37 cellular contexts compared by ENCODE assay signal in genomic region chr1:117648015-117648414, GRCh38.
"Had no signal": no experiment of that assay in that cellular context is flagged by ENCODE, and none has a peak within 500 bp of the region (broad histone marks: within the 10 kb centered on the region; RNA-seq: fewer than 3 reads in every experiment).

No MANE protein-coding gene starts in this region.

- DNase-seq: activated CD4-positive, alpha-beta memory T cell treated with anti-CD3 and anti-CD28 coated beads, Interleukin-2, amount 10 ng/mL, durations not matched to agents 7 days and 5 days; activated CD4-positive, alpha-beta T cell treated with anti-CD3 and anti-CD28 coated beads for 1 hour; activated CD4-positive, alpha-beta T cell treated with anti-CD3 and anti-CD28 coated beads for 36 hours; activated CD4-positive, alpha-beta T cell treated with anti-CD3 and anti-CD28 coated beads for 48 hours; activated CD4-positive, alpha-beta T cell treated with anti-CD3 and anti-CD28 coated beads, Interleukin-2, amount 10 ng/mL, durations not matched to agents 7 days and 5 days; activated CD4-positive, alpha-beta T cell treated with anti-CD3 and anti-CD28 coated beads, Interleukin-2, amount 50 U/mL, for 48 hours; activated CD4-positive, CD25-positive, alpha-beta regulatory T cell; activated CD8-positive, alpha-beta memory T cell treated with anti-CD3 and anti-CD28 coated beads for 24 hours; activated CD8-positive, alpha-beta memory T cell treated with anti-CD3 and anti-CD28 coated beads, Interleukin-2, amount 10 ng/mL, durations not matched to agents 7 days and 5 days; activated CD8-positive, alpha-beta memory T cell treated with anti-CD3 and anti-CD28 coated beads, Interleukin-2, amount 50 U/mL, for 48 hours; activated CD8-positive, alpha-beta T cell treated with anti-CD3 and anti-CD28 coated beads, Interleukin-2, amount 10 ng/mL, durations not matched to agents 7 days and 5 days; activated effector memory CD4-positive, alpha-beta T cell treated with Interleukin-2 at 50 U/mL for 16 hours; activated gamma-delta T cell; activated naive CD4-positive, alpha-beta T cell treated with anti-CD3 and anti-CD28 coated beads, Interleukin-2, amount 10 ng/mL, durations not matched to agents 7 days and 5 days; activated naive CD4-positive, alpha-beta T cell treated with Interleukin-2 at 50 U/mL for 16 hours; activated naive CD8-positive, alpha-beta T cell treated with anti-CD3 and anti-CD28 coated beads, Interleukin-2, amount 10 ng/mL, durations not matched to agents 7 days and 5 days; activated naive CD8-positive, alpha-beta T cell treated with anti-CD3 and anti-CD28 coated beads, Interleukin-2, amount 50 U/mL, for 24 hours; activated T-cell treated with anti-CD3 and anti-CD28 coated beads, Interleukin-2, amount 50 U/mL, for 48 hours; amygdala; anterior cingulate cortex; caudate nucleus; cerebellar nuclear complex; T-cell; T-helper 2 cell; T-helper 9 cell; WERI-Rb-1 had no signal

- H3K4me1 Mint-ChIP-seq: brain had no signal

- FAIRE-seq: bronchial epithelial cell, TTC549 had no signal

- H3K4me3 Mint-ChIP-seq: activated CD4-positive, alpha-beta memory T cell treated with anti-CD3 and anti-CD28 coated beads, Interleukin-2, amount 10 ng/mL, durations not matched to agents 7 days and 5 days; activated CD4-positive, alpha-beta T cell treated with anti-CD3 and anti-CD28 coated beads for 36 hours; activated CD4-positive, alpha-beta T cell treated with anti-CD3 and anti-CD28 coated beads, Interleukin-2, amount 10 ng/mL, durations not matched to agents 7 days and 5 days; activated CD8-positive, alpha-beta memory T cell treated with anti-CD3 and anti-CD28 coated beads, Interleukin-2, amount 10 ng/mL, durations not matched to agents 7 days and 5 days; activated CD8-positive, alpha-beta T cell treated with anti-CD3 and anti-CD28 coated beads, Interleukin-2, amount 10 ng/mL, durations not matched to agents 7 days and 5 days; activated naive CD4-positive, alpha-beta T cell treated with anti-CD3 and anti-CD28 coated beads, Interleukin-2, amount 10 ng/mL, durations not matched to agents 7 days and 5 days; activated naive CD4-positive, alpha-beta T cell treated with anti-CD3 and anti-CD28 coated beads, Interleukin-2, amount 50 U/mL, for 24 hours; activated naive CD8-positive, alpha-beta T cell; activated naive CD8-positive, alpha-beta T cell treated with anti-CD3 and anti-CD28 coated beads, Interleukin-2, amount 10 ng/mL, durations not matched to agents 7 days and 5 days; activated naive CD8-positive, alpha-beta T cell treated with anti-CD3 and anti-CD28 coated beads, Interleukin-2, amount 50 U/mL, for 24 hours; activated T-cell treated with anti-CD3 and anti-CD28 coated beads, Interleukin-2, amount 50 U/mL, for 24 hours; brain; central memory CD8-positive, alpha-beta T cell; T-cell; T-helper 2 cell treated with Interferon-gamma antibody and Interleukin-4, amounts not matched to agents 5 μg/mL and 100 μg/mL, for 36 hours; WTC11 had no signal

- ATAC-seq: activated CD4-positive, alpha-beta T cell treated with anti-CD3 and anti-CD28 coated beads for 36 hours; activated CD4-positive, CD25-positive, alpha-beta regulatory T cell treated with anti-CD3 and anti-CD28 coated beads, Interleukin-2, amount 50 U/mL, for 24 hours; activated CD8-positive, alpha-beta memory T cell treated with anti-CD3 and anti-CD28 coated beads, Interleukin-2, amount 10 ng/mL, durations not matched to agents 7 days and 5 days; activated CD8-positive, alpha-beta T cell treated with anti-CD3 and anti-CD28 coated beads, Interleukin-2, amount 10 ng/mL, durations not matched to agents 7 days and 5 days; activated naive CD8-positive, alpha-beta T cell treated with anti-CD3 and anti-CD28 coated beads, Interleukin-2, amount 50 U/mL, for 24 hours; T-cell; WTC11 had no signal

- H3K27me3 Mint-ChIP-seq: brain; central memory CD8-positive, alpha-beta T cell had no signal

- H3K27ac Mint-ChIP-seq: activated CD4-positive, alpha-beta memory T cell treated with anti-CD3 and anti-CD28 coated beads, Interleukin-2, amount 10 ng/mL, durations not matched to agents 7 days and 5 days; activated CD4-positive, alpha-beta T cell treated with anti-CD3 and anti-CD28 coated beads for 36 hours; activated CD4-positive, alpha-beta T cell treated with anti-CD3 and anti-CD28 coated beads, Interleukin-2, amount 10 ng/mL, durations not matched to agents 7 days and 5 days; activated CD8-positive, alpha-beta memory T cell treated with anti-CD3 and anti-CD28 coated beads, Interleukin-2, amount 10 ng/mL, durations not matched to agents 7 days and 5 days; activated CD8-positive, alpha-beta T cell treated with anti-CD3 and anti-CD28 coated beads, Interleukin-2, amount 10 ng/mL, durations not matched to agents 7 days and 5 days; activated naive CD4-positive, alpha-beta T cell treated with anti-CD3 and anti-CD28 coated beads, Interleukin-2, amount 10 ng/mL, durations not matched to agents 7 days and 5 days; activated naive CD4-positive, alpha-beta T cell treated with anti-CD3 and anti-CD28 coated beads, Interleukin-2, amount 50 U/mL, for 24 hours; activated naive CD8-positive, alpha-beta T cell; activated naive CD8-positive, alpha-beta T cell treated with anti-CD3 and anti-CD28 coated beads, Interleukin-2, amount 10 ng/mL, durations not matched to agents 7 days and 5 days; activated naive CD8-positive, alpha-beta T cell treated with anti-CD3 and anti-CD28 coated beads, Interleukin-2, amount 50 U/mL, for 24 hours; activated T-cell treated with anti-CD3 and anti-CD28 coated beads, Interleukin-2, amount 50 U/mL, for 24 hours; activated T-helper 2 cell treated with anti-CD3 and anti-CD28 coated beads, Interferon-gamma antibody, Interleukin-2, Interleukin-4, amounts not matched to agents 10 μg/mL and 5 μg/mL and 100 μg/mL, durations not matched to agents 14 hours and 24 hours and 36 hours; brain; T-cell; T-helper 2 cell treated with Interferon-gamma antibody and Interleukin-4, amounts not matched to agents 5 μg/mL and 100 μg/mL, for 36 hours; WTC11 had no signal

- H3K9me3 Mint-ChIP-seq: activated CD4-positive, alpha-beta memory T cell treated with anti-CD3 and anti-CD28 coated beads, Interleukin-2, amount 10 ng/mL, durations not matched to agents 7 days and 5 days; activated CD4-positive, alpha-beta T cell treated with anti-CD3 and anti-CD28 coated beads, Interleukin-2, amount 10 ng/mL, durations not matched to agents 7 days and 5 days; activated naive CD4-positive, alpha-beta T cell treated with anti-CD3 and anti-CD28 coated beads, Interleukin-2, amount 10 ng/mL, durations not matched to agents 7 days and 5 days; activated naive CD4-positive, alpha-beta T cell treated with anti-CD3 and anti-CD28 coated beads, Interleukin-2, amount 50 U/mL, for 24 hours; activated naive CD8-positive, alpha-beta T cell treated with anti-CD3 and anti-CD28 coated beads, Interleukin-2, amount 10 ng/mL, durations not matched to agents 7 days and 5 days; activated naive CD8-positive, alpha-beta T cell treated with anti-CD3 and anti-CD28 coated beads, Interleukin-2, amount 50 U/mL, for 24 hours; activated T-cell treated with anti-CD3 and anti-CD28 coated beads, Interleukin-2, amount 50 U/mL, for 24 hours; activated T-helper 2 cell treated with anti-CD3 and anti-CD28 coated beads, Interferon-gamma antibody, Interleukin-2, Interleukin-4, amounts not matched to agents 10 μg/mL and 5 μg/mL and 100 μg/mL, durations not matched to agents 14 hours and 24 hours and 36 hours; brain; central memory CD8-positive, alpha-beta T cell; T-cell; T-helper 2 cell treated with Interferon-gamma antibody and Interleukin-4, amounts not matched to agents 5 μg/mL and 100 μg/mL, for 36 hours had no signal

- H3K36me3 Mint-ChIP-seq: activated naive CD4-positive, alpha-beta T cell treated with anti-CD3 and anti-CD28 coated beads, Interleukin-2, amount 10 ng/mL, durations not matched to agents 7 days and 5 days; activated naive CD8-positive, alpha-beta T cell; brain; T-cell had no signal
